ENCODE assay signal across 22 cellular contexts in genomic region chr3:196949750-196950149, GRCh38.
"Had no signal": no experiment of that assay in that cellular context is flagged by ENCODE, and none has a peak within 500 bp of the region (broad histone marks: within the 10 kb centered on the region; RNA-seq: fewer than 3 reads in every experiment).

No MANE protein-coding gene starts in this region.

- H3K27ac ChIP-seq: HL-60, KMS-11, SJSA1, SK-N-MC had no signal

- H3K27me3 ChIP-seq: SJSA1 had no signal

- H3K4me3 ChIP-seq: SJSA1, SK-N-MC had no signal

- H3K4me1 ChIP-seq: SJSA1 had no signal

- DNase-seq: Kasumi-1; MM.1S; NCI-H1092 treated with DMSO at 0.1 percent for 48 hours; NCI-H1436; NCI-H187; NCI-H2029; NCI-H2081 treated with DMSO at 0.1 percent for 48 hours; NCI-H2171 treated with DMSO at 0.1 percent for 48 hours; NCI-H345; NCI-H446 treated with DMSO at 0.1 percent for 48 hours; NCI-H510A treated with DMSO at 0.1 percent for 48 hours; NCI-H526; NK-92 treated with Interleukin-12 subunit alpha and Interleukin-12 subunit beta, amount 100 ng/mL, for 24 hours; Right ventricle myocardium superior; RPMI8226; SIG-M5 had no signal

- H3K4me2 ChIP-seq: KMS-11 had no signal

- H3K9ac ChIP-seq: KMS-11 had no signal

- H3K36me3 ChIP-seq: SJSA1 had no signal

- H3K9me3 ChIP-seq: SJSA1 had no signal

- FAIRE-seq: HTR-8/SVneo, RCC 7860 had no signal
